In the genomic region with DNA sequence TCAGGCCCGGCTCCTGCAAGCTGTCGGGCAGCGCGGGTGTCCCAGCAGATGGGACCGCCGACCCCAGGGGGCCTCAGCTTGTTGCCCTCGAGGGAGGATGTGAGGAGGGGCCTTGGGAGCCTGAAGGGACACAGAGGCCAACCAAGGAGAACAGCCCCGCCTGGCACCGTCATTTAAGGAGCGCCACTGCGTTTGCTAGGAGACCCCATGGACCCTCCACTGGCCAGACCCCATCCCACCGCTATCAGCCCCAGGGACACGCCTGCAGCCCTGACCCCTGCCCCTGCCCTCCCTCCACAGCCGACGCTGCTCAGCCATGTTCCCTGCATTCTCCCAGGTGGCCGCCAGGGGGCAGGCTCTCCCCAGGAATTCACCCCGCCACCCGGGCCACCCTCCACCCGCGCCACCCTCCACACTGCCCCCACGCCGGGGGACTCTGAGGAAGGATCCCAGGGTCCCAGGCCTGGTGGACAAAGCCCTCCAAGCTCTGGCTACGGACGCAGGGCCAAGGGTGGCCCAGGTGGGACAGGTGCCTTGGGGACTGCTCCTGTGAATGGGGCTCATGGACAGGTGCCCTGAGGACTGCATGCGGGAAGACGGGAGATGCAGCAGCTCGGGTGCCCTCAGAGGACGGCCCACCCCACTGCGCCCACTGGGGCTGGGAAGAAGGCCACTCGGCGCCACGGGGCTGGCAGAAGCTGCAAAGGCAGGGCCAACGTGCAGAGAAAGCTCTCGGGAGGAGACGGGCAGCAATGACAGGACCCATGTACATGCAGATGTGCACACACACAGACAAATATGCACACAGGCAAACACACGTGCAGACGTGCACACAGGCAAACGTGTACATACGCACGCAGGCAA, we compare ENCODE assay signal across 9 cellular contexts. TPM values are rescaled to one million over a fixed set of nuclear protein-coding genes. Genes with fewer than 3 reads are reported as not detected.
DNase-seq lines count a peak whose midpoint lies in the region; ATAC-seq, FAIRE-seq and TF ChIP-seq lines count a peak whose summit lies in the region.
"Had no signal": no experiment of that assay in that cellular context is flagged by ENCODE, and none has a peak within 500 bp of the region (broad histone marks: within the 10 kb centered on the region; RNA-seq: fewer than 3 reads in every experiment).

No MANE protein-coding gene starts in this region.

- H3K36me3 ChIP-seq in OCI-LY1 (ENCODE audit: insufficient read depth, low read length): no peaks in the 10 kb centered on the region; the same call in 1 of the 2 replicates
- no peaks in the 10 kb centered on the region for H3K36me3 ChIP-seq in pancreas
- H3K36me3 ChIP-seq in transverse colon: peaks cover 0 to 12% (median 5%) of the 10 kb centered on the region in 4 donors

- H3K9ac ChIP-seq in OCI-LY1 (ENCODE audit: low read length): peak overlapping the region; percentile 12; the same call in 1 of the 2 replicates

- no peak for FAIRE-seq in pancreas (lab: Jason Lieb, UNC)

- peak; percentile 6 for DNase-seq in NCI-H1105 treated with DMSO at 0.1 percent for 48 hours (lab: John Stamatoyannopoulos, UW)
- DNase-seq in NCI-H1105 (lab: John Stamatoyannopoulos, UW): no peak
- peak; percentile 63 for DNase-seq in activated T-helper 1 cell treated with Interleukin-2 at 50 U/mL for 16 hours (ENCODE audit: low read depth)
- peak; percentile 27 for DNase-seq in fibroblast of villous mesenchyme (ENCODE audit: low read depth)
- peak; percentile 36 to 91 (median 74) for DNase-seq in pancreas
- peak; percentile 70 for DNase-seq in transverse colon
- no peak for DNase-seq in SW480 (ENCODE audit: low spot score)

- H4K20me1 ChIP-seq in OCI-LY1 (ENCODE audit: insufficient read depth, low read length): no peaks in the 10 kb centered on the region

- 25 to 26% methylated on average over 37 to 40 of the region's 40 CpGs for WGBS in pancreas, 2 donors
- 36% methylated on average over 23 of the region's 40 CpGs; no CpG with 5 or more reads in 1 of the 2 donors for WGBS in transverse colon (ENCODE audit: low coverage in 1 of 2), 2 donors

- intact Hi-C loops in pancreas (cut with DNase I) (loop anchor here in 1 of 3 donors (5.0 kb wide), 3 partner anchors 36 to 156 kb away; a partner anchor contains a TSS), transverse colon (cut with DNase I; ENCODE audit: low total_unique reads) (no loop called here)

- TF ChIP-seq CTCF in OCI-LY1 (IDR thresholded peaks at IDR 0.05; ENCODE audit: low read length) (peak; percentile 93), fibroblast of villous mesenchyme (IDR thresholded peaks at IDR 0.05; ENCODE audit: insufficient read depth, low read depth, low read length) (peak; percentile 76), pancreas (IDR thresholded peaks at IDR 0.05) (peak; percentile 93 to 96 (median 94)), transverse colon (IDR thresholded peaks at IDR 0.05) (peak; percentile 97 to 99 (median 99))

- H3K9me3 ChIP-seq in OCI-LY1 (ENCODE audit: low read length): no peaks in the 10 kb centered on the region
- no peaks in the 10 kb centered on the region for H3K9me3 ChIP-seq in pancreas
- no peaks in the 10 kb centered on the region for H3K9me3 ChIP-seq in transverse colon

- in situ Hi-C loops in transverse colon (cut with MboI; ENCODE audit: low pct_ligation_motif_present in 1 of 4, low pct_unique_long_range_greater_than_20kb in 1 of 4, low sequenced_read_pairs in 3 of 4): no loop called here

- H3K4me2 ChIP-seq in OCI-LY1 (ENCODE audit: low read length): peak overlapping the region; percentile 61; the same call in 1 of the 2 replicates

- TF ChIP-seq POLR2A in transverse colon (IDR thresholded peaks at IDR 0.05): no peak

- H3K27ac ChIP-seq in OCI-LY1 (ENCODE audit: low read depth, low read length, poor library complexity, severe bottlenecking): peak overlapping the region; percentile 38
- H3K27ac ChIP-seq in pancreas: no peak overlapping the region
- H3K27ac ChIP-seq in transverse colon: peak overlapping the region in 3 of 4 donors; percentile 14 to 34 (median 19)
- H3K27ac ChIP-seq: epithelial cell of prostate had no signal

- H3K4me3 ChIP-seq in OCI-LY1 (ENCODE audit: low read depth, low read length, poor library complexity, severe bottlenecking): peak overlapping the region; percentile 23
- no peak overlapping the region for H3K4me3 ChIP-seq in fibroblast of villous mesenchyme (ENCODE audit: low read depth, low read length)
- H3K4me3 ChIP-seq in pancreas: no peak overlapping the region
- no peak overlapping the region for H3K4me3 ChIP-seq in transverse colon

- H3K27me3 ChIP-seq in OCI-LY1 (ENCODE audit: insufficient read depth, low read length) (peaks cover 4% of the 10 kb centered on the region), pancreas (no peaks in the 10 kb centered on the region), transverse colon (no peaks in the 10 kb centered on the region)

- no peaks in the 10 kb centered on the region for H3K79me2 ChIP-seq in OCI-LY1 (ENCODE audit: insufficient read depth, low read length)

- peaks cover 20% of the 10 kb centered on the region for H3K4me1 ChIP-seq in OCI-LY1 (ENCODE audit: insufficient read depth, low read length, severe bottlenecking)
- H3K4me1 ChIP-seq in pancreas: no peaks in the 10 kb centered on the region
- H3K4me1 ChIP-seq in transverse colon: peaks cover 16 to 38% (median 26%) of the 10 kb centered on the region in 4 donors

- TF ChIP-seq EP300 in transverse colon (IDR thresholded peaks at IDR 0.05; ENCODE audit: low read depth): no peak

- no peak overlapping the region for H2AFZ ChIP-seq in OCI-LY1 (ENCODE audit: low read length)

- no peaks in the 10 kb centered on the region for H3K9me2 ChIP-seq in OCI-LY1 (ENCODE audit: low read depth, low read length)

- H3F3A ChIP-seq in OCI-LY1 (ENCODE audit: insufficient read depth, low read length): no peaks in the 10 kb centered on the region

- peak; percentile 75 to 90 (median 85) for ATAC-seq in pancreas

RNA-seq across cellular contexts. Expression of a gene that starts 34.4 kb away (rescaled TPM):
- total RNA-seq in fibroblast of villous mesenchyme (40.6 and 46.2 TPM in 2 replicates), pancreas (10 to 100 TPM; 12.9 to 21.4 (median 14.9) TPM), transverse colon (10 to 100 TPM; 25.4 to 91.1 (median 36.4) TPM)
- polyA plus RNA-seq in pancreas: 10 to 100 TPM; 14.1 to 24.8 TPM

RNA-seq across cellular contexts. Expression of a gene that starts 39.3 kb away (rescaled TPM):
- total RNA-seq in fibroblast of villous mesenchyme (17.7 and 24.8 TPM in 2 replicates), pancreas (10 to 100 TPM in 3 of 6 donors, 1 to 10 TPM in 3; 6.8 to 14.6 (median 10.4) TPM), transverse colon (10 to 100 TPM; 21.9 to 88.4 (median 53.0) TPM)
- polyA plus RNA-seq in pancreas: 10 to 100 TPM; 17.4 to 27.2 TPM

RNA-seq across cellular contexts. Expression of a gene that starts 42.3 kb away (rescaled TPM):
- total RNA-seq in fibroblast of villous mesenchyme: not detected in 2 replicates
- 10 to 100 TPM in 5 of 6 donors, 1 to 10 TPM in 1; 9.2 to 23.7 (median 15.1) TPM for total RNA-seq in pancreas
- 10 to 100 TPM; 26.2 to 36.0 TPM for polyA plus RNA-seq in pancreas
- 100 to 1,000 TPM; 234 to 894 (median 282) TPM for total RNA-seq in transverse colon

RNA-seq across cellular contexts. Expression of a gene that starts 59.2 kb away (rescaled TPM):
- total RNA-seq in fibroblast of villous mesenchyme: 4.3 and 4.8 TPM in 2 replicates
- total RNA-seq in pancreas: 1 to 10 TPM in 2 of 6 donors, under 1 TPM in 4; 0.42 to 1.2 (median 0.50) TPM
- 1 to 10 TPM in 1 of 2 donors, under 1 TPM in 1; 0.95 to 1.5 TPM for polyA plus RNA-seq in pancreas
- total RNA-seq in transverse colon: under 1 TPM in 2 of 4 donors, not detected in 2; 0.27 to 0.79 TPM

Comparison
In these comparisons a context has a peak if more than half of its experiments do, and no peak if none do; other contexts are left out.
1. DNase-seq: peak in NCI-H1105 treated with DMSO at 0.1 percent for 48 hours (single experiment), activated T-helper 1 cell treated with Interleukin-2 at 50 U/mL for 16 hours (single experiment), fibroblast of villous mesenchyme (single experiment), pancreas (6 of 6) and transverse colon (single experiment); none in NCI-H1105 (single experiment) and SW480 (single experiment).
2. H3K27ac ChIP-seq: peak in OCI-LY1 (single experiment) and transverse colon (3 of 4); none in pancreas (0 of 4).
3. RNA of a gene that starts 42.3 kb away (total RNA-seq): 234 to 894 TPM in transverse colon and 9.2 to 23.7 TPM in pancreas; not detected in fibroblast of villous mesenchyme; every median in the first group is over 10 times any median in the second.
4. Peak in every context shown above with its lines, with median percentiles within 50 percentile points of each other: CTCF ChIP-seq.